22 cellular contexts compared by ENCODE assay signal in the genomic region with DNA sequence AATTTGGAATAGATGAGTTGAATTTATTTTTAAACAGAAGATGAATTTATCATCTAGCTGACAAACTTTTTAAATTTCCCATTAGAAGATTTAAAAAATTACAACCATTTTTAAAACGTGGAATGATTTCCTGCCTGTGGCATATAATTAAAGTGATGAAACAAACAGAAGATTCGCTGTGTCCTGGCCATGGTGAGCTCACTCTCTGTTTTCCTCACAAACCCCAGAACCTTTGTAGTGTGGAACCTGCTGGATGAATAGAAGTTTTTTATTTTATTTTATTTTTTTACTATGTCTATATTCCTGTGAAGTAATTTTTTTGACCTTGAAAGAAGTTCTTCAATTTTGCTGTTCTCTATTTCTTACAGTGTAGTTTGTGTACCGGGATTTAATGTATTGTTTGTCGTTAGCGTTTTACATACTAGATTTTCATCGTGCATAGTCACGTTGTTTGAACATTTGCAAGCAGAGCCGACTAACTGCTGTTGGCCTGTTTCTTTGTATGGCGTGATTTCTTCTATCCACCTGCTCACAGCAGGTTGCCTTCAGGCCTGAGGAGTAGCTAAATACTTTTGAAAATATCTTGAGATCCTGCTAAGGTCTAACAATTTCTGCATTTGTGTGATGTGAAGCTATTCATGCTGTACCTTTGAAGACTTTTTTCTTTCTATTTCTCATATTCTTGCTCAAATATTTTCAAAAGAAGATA.
A peak's percentile ranks its signal among the peaks of the same experiment; 100 is the strongest.
DNase-seq lines count a peak whose midpoint lies in the region; ATAC-seq, FAIRE-seq and TF ChIP-seq lines count a peak whose summit lies in the region.
"Had no signal": no experiment of that assay in that cellular context is flagged by ENCODE, and none has a peak within 500 bp of the region (broad histone marks: within the 10 kb centered on the region; RNA-seq: fewer than 3 reads in every experiment).

No MANE protein-coding gene starts in this region.

- FAIRE-seq in RCC 7860 (lab: Jason Lieb, UNC): no peak
- FAIRE-seq: bronchial epithelial cell, GM19239, small intestine, urothelium cell line had no signal

- H3K27ac ChIP-seq in GM23338 (ENCODE audit: low read depth) (peak overlapping the region; percentile 33), neural cell (ENCODE audit: low read length) (peak overlapping the region; percentile 21)

- no peak for TF ChIP-seq RAD21 in neural cell (conservative IDR thresholded peaks at IDR 0.05)

- peak overlapping the region; percentile 28 for H3K4me3 Mint-ChIP-seq in GM23338
- peak overlapping the region in 4 of 5 experiments; percentile 34 to 66 (median 58) for H3K4me3 Mint-ChIP-seq in brain
- H3K4me3 Mint-ChIP-seq in T-cell: no peak overlapping the region
- H3K4me3 Mint-ChIP-seq: activated B cell treated with CpG ODN at 0.5 μM for 24 hours; activated T-helper 17 cell treated with anti-CD3 and anti-CD28 coated beads, Interleukin-2, amount 50 U/mL, for 72 hours; CD8-positive, alpha-beta memory T cell; naive B cell had no signal

- H3K4me3 ChIP-seq in GM23338 (no peak overlapping the region), neural cell (ENCODE audit: low read length) (peak overlapping the region; percentile 23)
- H3K4me3 ChIP-seq: lung had no signal

- peak overlapping the region; percentile 46 for H3K4me2 ChIP-seq in GM23338
- H3K4me2 ChIP-seq in neural cell (ENCODE audit: low read length): peak overlapping the region; percentile 59

- CTCF ChIA-PET in T-cell (lab: Charles Lee): no interaction called here

- no peaks in the 10 kb centered on the region for H3K9me3 Mint-ChIP-seq in GM23338
- H3K9me3 Mint-ChIP-seq in brain: peaks cover 0 to 8% (median 0%) of the 10 kb centered on the region in 5 experiments
- H3K9me3 Mint-ChIP-seq in T-cell: no peaks in the 10 kb centered on the region
- H3K9me3 Mint-ChIP-seq: activated B cell treated with CpG ODN at 0.5 μM for 24 hours; activated T-helper 17 cell treated with anti-CD3 and anti-CD28 coated beads, Interleukin-2, amount 50 U/mL, for 72 hours; CD8-positive, alpha-beta memory T cell had no signal

- peak overlapping the region; percentile 1 for H3K9ac ChIP-seq in neural cell (ENCODE audit: low read length)

- H3K9me2 ChIP-seq in GM23338 (ENCODE audit: insufficient read depth) (0 out of 2 replicates have a peak, but pooled peaks cover 2% of the 10 kb centered on the region), neural cell (ENCODE audit: insufficient read depth, low read length) (no peaks in the 10 kb centered on the region)

- peak; percentile 67 for ATAC-seq in GM23338
- ATAC-seq in T-cell (replicated peaks in 1 of 4): no peak
- ATAC-seq: activated T-helper 17 cell treated with anti-CD3 and anti-CD28 coated beads, Interleukin-2, amount 50 U/mL, for 72 hours; esophagus mucosa had no signal

- no peaks in the 10 kb centered on the region for H3K9me3 ChIP-seq in neural cell (ENCODE audit: low read length)

- H3K27ac Mint-ChIP-seq in GM23338 (peak overlapping the region; percentile 90), brain (peak overlapping the region in 4 of 5 experiments; percentile 31 to 84 (median 66)), T-cell (no peak overlapping the region)
- H3K27ac Mint-ChIP-seq: activated B cell treated with CpG ODN at 0.5 μM for 24 hours; activated T-helper 17 cell treated with anti-CD3 and anti-CD28 coated beads, Interleukin-2, amount 50 U/mL, for 72 hours; CD8-positive, alpha-beta memory T cell; naive B cell; progenitor cell of endocrine pancreas had no signal

- no peaks in the 10 kb centered on the region for H3K79me2 ChIP-seq in GM23338 (replicated peaks; ENCODE audit: insufficient read depth)
- H3K79me2 ChIP-seq in neural cell (replicated peaks; ENCODE audit: insufficient read depth, low read length): no peaks in the 10 kb centered on the region

- no peak for TF ChIP-seq EP300 in neural cell (conservative IDR thresholded peaks at IDR 0.05; ENCODE audit: poor library complexity, severe bottlenecking)

- H3K27me3 ChIP-seq in GM23338 (ENCODE audit: insufficient read depth): no peaks in the 10 kb centered on the region
- no peaks in the 10 kb centered on the region for H3K27me3 ChIP-seq in neural cell (ENCODE audit: insufficient read depth, low read depth, low read length)

- no peak for TF ChIP-seq CTCF in GM23338 (conservative IDR thresholded peaks at IDR 0.05; ENCODE audit: low read depth in 2 of 2)
- TF ChIP-seq CTCF in brain (conservative IDR thresholded peaks at IDR 0.05): no peak
- no peak for TF ChIP-seq CTCF in neural cell (IDR thresholded peaks at IDR 0.05; ENCODE audit: poor library complexity, severe bottlenecking)

- DNase-seq in GM23338 (ENCODE audit: low spot score): peak; percentile 75
- peak; percentile 76 to 86 for DNase-seq in NCI-H1930 (lab: John Stamatoyannopoulos, UW)
- no peak for DNase-seq in RCC 7860 (ENCODE audit: low spot score)
- no peak for DNase-seq in T-cell
- DNase-seq in DMS53 treated with DMSO at 0.1 percent for 48 hours (lab: John Stamatoyannopoulos, UW; ENCODE audit: unreplicated experiment): no peak
- no peak for DNase-seq in NOMO-1 (lab: John Stamatoyannopoulos, UW; ENCODE audit: unreplicated experiment in 2 of 2)
- DNase-seq: activated B cell treated with CpG ODN at 0.5 μM for 24 hours; CD8-positive, alpha-beta memory T cell; naive B cell; NCI-H1694; NCI-H510A treated with DMSO at 0.1 percent for 48 hours; small intestine; stimulated activated CD4-positive, alpha-beta T cell treated with anti-CD3 and anti-CD28 coated beads, Interleukin-4, amount 100 ng/mL, for 24 hours had no signal

- H3K4me1 Mint-ChIP-seq in GM23338: peaks cover 44% of the 10 kb centered on the region
- H3K4me1 Mint-ChIP-seq in brain: peaks cover 43% of the 10 kb centered on the region
- no peaks in the 10 kb centered on the region for H3K4me1 Mint-ChIP-seq in T-cell
- H3K4me1 Mint-ChIP-seq: activated B cell treated with CpG ODN at 0.5 μM for 24 hours; activated T-helper 17 cell treated with anti-CD3 and anti-CD28 coated beads, Interleukin-2, amount 50 U/mL, for 72 hours; naive B cell had no signal

- peaks cover 32% of the 10 kb centered on the region for H3K4me1 ChIP-seq in GM23338 (ENCODE audit: insufficient read depth)

- peaks cover 8% of the 10 kb centered on the region for H3K27me3 Mint-ChIP-seq in GM23338 (ENCODE audit: insufficient read depth, low read depth, poor library complexity)
- peaks cover 3% of the 10 kb centered on the region for H3K27me3 Mint-ChIP-seq in brain
- H3K27me3 Mint-ChIP-seq in T-cell: no peaks in the 10 kb centered on the region
- H3K27me3 Mint-ChIP-seq: activated B cell treated with CpG ODN at 0.5 μM for 24 hours; activated T-helper 17 cell treated with anti-CD3 and anti-CD28 coated beads, Interleukin-2, amount 50 U/mL, for 72 hours; CD8-positive, alpha-beta memory T cell; naive B cell; progenitor cell of endocrine pancreas had no signal

- H4K20me1 ChIP-seq in GM23338 (replicated peaks; ENCODE audit: insufficient read depth) (no peaks in the 10 kb centered on the region), neural cell (ENCODE audit: insufficient read depth) (no peaks in the 10 kb centered on the region)

- H2AFZ ChIP-seq in GM23338: no peak overlapping the region
- no peak overlapping the region for H2AFZ ChIP-seq in neural cell (ENCODE audit: low read depth, low read length)

- POLR2A ChIA-PET in T-cell (lab: Charles Lee): no interaction called here

- H3K36me3 ChIP-seq in GM23338 (ENCODE audit: insufficient read depth) (no peaks in the 10 kb centered on the region), neural cell (ENCODE audit: insufficient read depth, low read length) (no peaks in the 10 kb centered on the region)

- H3K36me3 Mint-ChIP-seq in GM23338 (ENCODE audit: low read depth): peaks cover 15% of the 10 kb centered on the region
- peaks cover 29% of the 10 kb centered on the region for H3K36me3 Mint-ChIP-seq in brain
- peaks cover 27% of the 10 kb centered on the region for H3K36me3 Mint-ChIP-seq in T-cell

- H3F3A ChIP-seq in GM23338 (replicated peaks; ENCODE audit: low read depth) (no peaks in the 10 kb centered on the region), neural cell (ENCODE audit: insufficient read depth, low read length, poor library complexity, severe bottlenecking) (peaks cover 3% of the 10 kb centered on the region)

TF ChIP-seq in GM23338, 12 proteins besides CTCF, POLR2A, EP300 and RAD21 (continues in another document):
- TF ChIP-seq POLR2AphosphoS5 (IDR thresholded peaks at IDR 0.05; ENCODE audit: low read depth) (no peak), ZNF114 (CRISPR knock-in tag; IDR thresholded peaks at IDR 0.05) (no peak)

TF ChIP-seq in neural cell, 6 proteins besides CTCF, POLR2A, EP300 and RAD21:
- TF ChIP-seq EZH2 (IDR thresholded peaks at IDR 0.05; ENCODE audit: borderline replicate concordance, insufficient read depth, low read length, poor library complexity, severe bottlenecking) (no peak), POLR2AphosphoS5 (IDR thresholded peaks at IDR 0.05) (peak; percentile 40), MXI1 (conservative IDR thresholded peaks at IDR 0.05; ENCODE audit: poor library complexity, severe bottlenecking) (peak; percentile 23)

Comparison
In these comparisons a context has a peak if more than half of its experiments do, and no peak if none do; other contexts are left out.
1. DNase-seq: peak in GM23338 (single experiment) and NCI-H1930 (2 of 2); none in RCC 7860 (single experiment), T-cell (0 of 34), DMS53 treated with DMSO at 0.1 percent for 48 hours (single experiment) and NOMO-1 (0 of 2).
2. H3K27ac Mint-ChIP-seq: peak in GM23338 (single experiment) and brain (4 of 5); none in T-cell (0 of 2).
3. H3K4me3 Mint-ChIP-seq: peak in GM23338 (single experiment) and brain (4 of 5); none in T-cell (0 of 3).